ENCODE assay signal across 1 cellular context in genomic region chr1:204478921-204479320, GRCh38.
TF ChIP-seq lines count a peak whose summit lies in the region.

No MANE protein-coding gene starts in this region.

TF ChIP-seq in endothelial cell of umbilical vein, 7 proteins besides CTCF, POLR2A, EP300 and RAD21:
- TF ChIP-seq GATA2 (IDR thresholded peaks at IDR 0.05; ENCODE audit: insufficient read depth, insufficient read length, low read depth, low read length) (no peak), FOS (IDR thresholded peaks at IDR 0.05; ENCODE audit: borderline replicate concordance, insufficient read depth, low read length) (no peak), EZH2 (IDR thresholded peaks at IDR 0.05; ENCODE audit: borderline replicate concordance, low read depth, low read length, severe bottlenecking) (no peak), MYC (IDR thresholded peaks at IDR 0.05; ENCODE audit: low read depth, low read length) (no peak), MAX (IDR thresholded peaks at IDR 0.05; ENCODE audit: insufficient read depth, insufficient read length) (no peak), JUN (IDR thresholded peaks at IDR 0.05; ENCODE audit: borderline replicate concordance, insufficient read depth, insufficient read length, low read depth) (no peak), POLR2AphosphoS5 (IDR thresholded peaks at IDR 0.05; ENCODE audit: insufficient read depth, low read depth, low read length) (no peak)
